In genomic region chr2:73260338-73260984, GRCh38 we compare ENCODE assay signal across 8 cellular contexts. TPM values are rescaled to one million over a fixed set of nuclear protein-coding genes. Genes with fewer than 3 reads are reported as not detected.
DNase-seq lines count a peak whose midpoint lies in the region; ATAC-seq and TF ChIP-seq lines count a peak whose summit lies in the region.

No MANE protein-coding gene starts in this region.

- in situ Hi-C loops in gastrocnemius medialis (cut with MboI; ENCODE audit: low sequenced_read_pairs in 4 of 4), result no loop called here

- H3K4me2 ChIP-seq in SK-N-SH, result no peak overlapping the region

- peak; percentile 65 for TF ChIP-seq RAD21 in SK-N-SH (IDR thresholded peaks at IDR 0.05; ENCODE audit: low read length)

- TF ChIP-seq CTCF in SK-N-SH (IDR thresholded peaks at IDR 0.05), result peak; percentile 52
- TF ChIP-seq CTCF in gastrocnemius medialis (IDR thresholded peaks at IDR 0.05 in 4 of 5, conservative IDR thresholded peaks at IDR 0.05 in 1 of 5), result peak in 3 of 5 experiments; percentile 12 to 51 (median 35)

- intact Hi-C loops in gastrocnemius medialis (cut with DNase I; ENCODE audit: low total_unique reads), result no loop called here

- no peak overlapping the region for H3K9ac ChIP-seq in SK-N-SH

- no peak overlapping the region for H3K4me3 Mint-ChIP-seq in activated T-cell treated with anti-CD3 and anti-CD28 coated beads, Interleukin-2, amount 50 U/mL, for 24 hours
- H3K4me3 Mint-ChIP-seq in activated T-cell treated with anti-CD3 and anti-CD28 coated beads, Interleukin-2, amount 50 U/mL, for 4 hours, result no peak overlapping the region

- no peaks in the 10 kb centered on the region for H3F3A ChIP-seq in SK-N-SH (replicated peaks; ENCODE audit: insufficient read depth)

- POLR2A ChIA-PET in SK-N-SH (lab: Yijun Ruan, JAX), result no interaction called here

- no peaks in the 10 kb centered on the region for H3K79me2 ChIP-seq in SK-N-SH (ENCODE audit: insufficient read depth)

- H3K4me3 ChIP-seq in SK-N-SH (ENCODE audit: low read depth in 2 of 2, low read length in 1 of 2), result no peak overlapping the region
- no peak overlapping the region for H3K4me3 ChIP-seq in gastrocnemius medialis

- no peak for ATAC-seq in activated T-cell treated with anti-CD3 and anti-CD28 coated beads, Interleukin-2, amount 50 U/mL, for 4 hours
- ATAC-seq in gastrocnemius medialis (peak; percentile 32 to 77), GM21360 (IDR thresholded peaks at IDR 0.05; ENCODE audit: unreplicated experiment) (no peak), HG03520 (IDR thresholded peaks at IDR 0.05; ENCODE audit: unreplicated experiment) (no peak)

- no peaks in the 10 kb centered on the region for H3K4me1 ChIP-seq in SK-N-SH (ENCODE audit: control insufficient read depth in 1 of 2, insufficient read depth in 2 of 2, low read depth in 1 of 2, low read length in 1 of 2)
- no peaks in the 10 kb centered on the region for H3K4me1 ChIP-seq in gastrocnemius medialis

- H3K9me3 ChIP-seq in SK-N-SH (no peaks in the 10 kb centered on the region), gastrocnemius medialis (no peaks in the 10 kb centered on the region)

- H2AFZ ChIP-seq in SK-N-SH (ENCODE audit: low read depth), result no peak overlapping the region

- no peak overlapping the region for H3K27ac ChIP-seq in SK-N-SH (ENCODE audit: low read depth in 2 of 2, low read length in 1 of 2)
- H3K27ac ChIP-seq in gastrocnemius medialis, result no peak overlapping the region

- H3K9me2 ChIP-seq in SK-N-SH, result no peaks in the 10 kb centered on the region

- H3K27ac Mint-ChIP-seq in activated T-cell treated with anti-CD3 and anti-CD28 coated beads, Interleukin-2, amount 50 U/mL, for 24 hours, result peak overlapping the region; percentile 47

- H3K36me3 ChIP-seq in SK-N-SH (replicated peaks in 1 of 2; ENCODE audit: control insufficient read depth in 1 of 2, insufficient read depth in 2 of 2, low read length in 1 of 2) (peaks cover 0 to under 1% of the 10 kb centered on the region in 2 experiments), gastrocnemius medialis (no peaks in the 10 kb centered on the region)

- TF ChIP-seq EP300 in SK-N-SH (IDR thresholded peaks at IDR 0.05; ENCODE audit: borderline replicate concordance in 1 of 2, low read depth in 1 of 2, low read length in 1 of 2), result no peak

- H3K27me3 ChIP-seq in SK-N-SH (ENCODE audit: insufficient read depth) (no peaks in the 10 kb centered on the region), gastrocnemius medialis (no peaks in the 10 kb centered on the region)

- DNase-seq in activated T-cell treated with anti-CD3 and anti-CD28 coated beads, Interleukin-2, amount 50 U/mL, for 24 hours, result no peak
- no peak for DNase-seq in activated T-cell treated with anti-CD3 and anti-CD28 coated beads, Interleukin-2, amount 50 U/mL, for 4 hours
- peak; percentile 74 for DNase-seq in SK-N-SH
- DNase-seq in globus pallidus (ENCODE audit: low spot score), result peak; percentile 22
- peak in 1 of 2 donors; percentile 25 for DNase-seq in gastrocnemius medialis
- DNase-seq in cortex of kidney (lab: John Stamatoyannopoulos, UW), result no peak

- no peaks in the 10 kb centered on the region for H4K20me1 ChIP-seq in SK-N-SH (ENCODE audit: insufficient read depth)

- no peaks in the 10 kb centered on the region for H3K9me3 Mint-ChIP-seq in activated T-cell treated with anti-CD3 and anti-CD28 coated beads, Interleukin-2, amount 50 U/mL, for 24 hours
- no peaks in the 10 kb centered on the region for H3K9me3 Mint-ChIP-seq in activated T-cell treated with anti-CD3 and anti-CD28 coated beads, Interleukin-2, amount 50 U/mL, for 4 hours

- H3K4me1 Mint-ChIP-seq in activated T-cell treated with anti-CD3 and anti-CD28 coated beads, Interleukin-2, amount 50 U/mL, for 24 hours (ENCODE audit: low read depth), result peaks cover 5% of the 10 kb centered on the region
- H3K4me1 Mint-ChIP-seq in activated T-cell treated with anti-CD3 and anti-CD28 coated beads, Interleukin-2, amount 50 U/mL, for 4 hours (ENCODE audit: low read depth), result peaks cover 5% of the 10 kb centered on the region

- 45% methylated on average over 5 of the region's 17 CpGs for WGBS in SK-N-SH (ENCODE audit: low lambda C conversion rate)

- H3K36me3 Mint-ChIP-seq in activated T-cell treated with anti-CD3 and anti-CD28 coated beads, Interleukin-2, amount 50 U/mL, for 24 hours (ENCODE audit: low read depth), result peaks cover 60% of the 10 kb centered on the region
- peaks cover 16% of the 10 kb centered on the region for H3K36me3 Mint-ChIP-seq in activated T-cell treated with anti-CD3 and anti-CD28 coated beads, Interleukin-2, amount 50 U/mL, for 4 hours (ENCODE audit: insufficient read depth)

- TF ChIP-seq POLR2A in gastrocnemius medialis (IDR thresholded peaks at IDR 0.05), result no peak

- H3K27me3 Mint-ChIP-seq in activated T-cell treated with anti-CD3 and anti-CD28 coated beads, Interleukin-2, amount 50 U/mL, for 24 hours, result no peaks in the 10 kb centered on the region
- H3K27me3 Mint-ChIP-seq in activated T-cell treated with anti-CD3 and anti-CD28 coated beads, Interleukin-2, amount 50 U/mL, for 4 hours (ENCODE audit: low read depth), result no peaks in the 10 kb centered on the region

- CTCF ChIA-PET in SK-N-SH (lab: Yijun Ruan, JAX), result interaction anchor here (0.6 to 2.1 kb wide), 5 partner anchors 14 to 50 kb away, joined by 3 to 9 read pairs (median 6); partner anchors contain the start of gene PRADC1

TF ChIP-seq in SK-N-SH, 30 proteins besides CTCF, POLR2A, EP300 and RAD21 (continues in another document):
- no peak for TF ChIP-seq FOXJ3 (CRISPR knock-in tag; IDR thresholded peaks at IDR 0.05)
- TF ChIP-seq MEF2A (IDR thresholded peaks at IDR 0.05; ENCODE audit: borderline replicate concordance, low read depth), result no peak
- no peak for TF ChIP-seq REST (IDR thresholded peaks at IDR 0.05; ENCODE audit: low read depth, low read length)
- TF ChIP-seq MXI1 (IDR thresholded peaks at IDR 0.05; ENCODE audit: low read depth, low read length), result no peak

RNA-seq across cellular contexts. Expression of gene FBXO41, which starts 23.8 kb away (rescaled TPM):
- total RNA-seq in activated T-cell treated with anti-CD3 and anti-CD28 coated beads, Interleukin-2, amount 50 U/mL, for 4 hours, result 10 to 100 TPM; 18.8 to 28.1 (median 27.6) TPM
- polyA plus RNA-seq in SK-N-SH (2012; rRNA removed), result 3.1 and 3.5 TPM in 2 replicates
- polyA plus RNA-seq in SK-N-SH (2012; cell fraction: cytosol; rRNA removed), result 1.2 and 1.7 TPM in 2 replicates
- 11.0 and 11.4 TPM in 2 replicates for polyA plus RNA-seq in SK-N-SH (2012; cell fraction: nucleus; rRNA removed)
- total RNA-seq in gastrocnemius medialis, result under 1 TPM in 3 of 4 donors, not detected in 1; 0.13 to 0.82 (median 0.23) TPM

RNA-seq across cellular contexts. Expression of gene CCT7, which starts 26.4 kb away (rescaled TPM):
- 1,000 to 10,000 TPM in 1 of 3 donors, 100 to 1,000 TPM in 2; 924 to 1,031 (median 969) TPM for total RNA-seq in activated T-cell treated with anti-CD3 and anti-CD28 coated beads, Interleukin-2, amount 50 U/mL, for 4 hours
- polyA plus RNA-seq in SK-N-SH (2012; rRNA removed), result 369 and 405 TPM in 2 replicates
- 361 and 401 TPM in 2 replicates for polyA plus RNA-seq in SK-N-SH (2012; cell fraction: cytosol; rRNA removed)
- polyA plus RNA-seq in SK-N-SH (2012; cell fraction: nucleus; rRNA removed), result 236 TPM in 2 replicates
- total RNA-seq in gastrocnemius medialis, result 100 to 1,000 TPM; 215 to 334 (median 284) TPM

RNA-seq across cellular contexts. Expression of gene PRADC1, which starts 27.4 kb away (rescaled TPM):
- total RNA-seq in activated T-cell treated with anti-CD3 and anti-CD28 coated beads, Interleukin-2, amount 50 U/mL, for 4 hours, result 10 to 100 TPM; 29.5 to 32.3 (median 30.5) TPM
- polyA plus RNA-seq in SK-N-SH (2012; rRNA removed), result 8.5 and 9.6 TPM in 2 replicates
- polyA plus RNA-seq in SK-N-SH (2012; cell fraction: cytosol; rRNA removed), result 5.1 and 7.9 TPM in 2 replicates
- polyA plus RNA-seq in SK-N-SH (2012; cell fraction: nucleus; rRNA removed), result 3.3 and 3.7 TPM in 2 replicates
- total RNA-seq in gastrocnemius medialis, result 100 to 1,000 TPM in 3 of 4 donors, 10 to 100 TPM in 1; 69.4 to 132 (median 104) TPM

RNA-seq across cellular contexts. Expression of gene EGR4, which starts 32.9 kb away (rescaled TPM):
- 1 to 10 TPM in 1 of 3 donors, under 1 TPM in 2; 0.79 to 1.1 (median 0.87) TPM for total RNA-seq in activated T-cell treated with anti-CD3 and anti-CD28 coated beads, Interleukin-2, amount 50 U/mL, for 4 hours
- polyA plus RNA-seq in SK-N-SH (2012; rRNA removed), result 0.02 TPM in 1 of 2 replicates, not detected in the other
- polyA plus RNA-seq in SK-N-SH (2012; cell fraction: cytosol; rRNA removed), result 0.01 TPM in 1 of 2 replicates, not detected in the other
- polyA plus RNA-seq in SK-N-SH (2012; cell fraction: nucleus; rRNA removed), result 0.05 TPM in 1 of 2 replicates, not detected in the other
- not detected for total RNA-seq in gastrocnemius medialis

RNA-seq across cellular contexts. Expression of gene SMYD5, which starts 46.4 kb away (rescaled TPM):
- total RNA-seq in activated T-cell treated with anti-CD3 and anti-CD28 coated beads, Interleukin-2, amount 50 U/mL, for 4 hours, result 10 to 100 TPM; 70.8 to 78.4 (median 74.4) TPM
- polyA plus RNA-seq in SK-N-SH (2012; rRNA removed), result 21.4 and 22.2 TPM in 2 replicates
- polyA plus RNA-seq in SK-N-SH (2012; cell fraction: cytosol; rRNA removed), result 12.1 and 16.2 TPM in 2 replicates
- 63.9 and 65.0 TPM in 2 replicates for polyA plus RNA-seq in SK-N-SH (2012; cell fraction: nucleus; rRNA removed)
- total RNA-seq in gastrocnemius medialis, result 10 to 100 TPM in 3 of 4 donors, 1 to 10 TPM in 1; 9.8 to 17.7 (median 13.7) TPM

Comparison
In these comparisons a context has a peak if more than half of its experiments do, and no peak if none do; other contexts are left out.
1. DNase-seq: peak in SK-N-SH (single experiment) and globus pallidus (single experiment); none in activated T-cell treated with anti-CD3 and anti-CD28 coated beads, Interleukin-2, amount 50 U/mL, for 24 hours (single experiment), activated T-cell treated with anti-CD3 and anti-CD28 coated beads, Interleukin-2, amount 50 U/mL, for 4 hours (single experiment) and cortex of kidney (single experiment).
2. ATAC-seq: peak in gastrocnemius medialis (2 of 2); none in activated T-cell treated with anti-CD3 and anti-CD28 coated beads, Interleukin-2, amount 50 U/mL, for 4 hours (0 of 2), GM21360 (single experiment) and HG03520 (single experiment).
3. RNA of gene FBXO41, which starts 23.8 kb away (total RNA-seq): 18.8 to 28.1 TPM in activated T-cell treated with anti-CD3 and anti-CD28 coated beads, Interleukin-2, amount 50 U/mL, for 4 hours; 0.13 to 0.82 TPM in gastrocnemius medialis; every median in the first group is over 10 times any median in the second.